In genomic region chr11:123622576-123622975, GRCh38 we compare ENCODE assay signal across 4 cellular contexts. TPM values are rescaled to one million over a fixed set of nuclear protein-coding genes. Genes with fewer than 3 reads are reported as not detected.
"Had no signal": no experiment of that assay in that cellular context is flagged by ENCODE, and none has a peak within 500 bp of the region (broad histone marks: within the 10 kb centered on the region; RNA-seq: fewer than 3 reads in every experiment).

No MANE protein-coding gene starts in this region.

- H3K4me3 ChIP-seq: GM12878 had no signal

- DNase-seq: GDM1, GF-D8 had no signal

RNA-seq across cellular contexts. Expression of gene SCN3B, which starts 31.8 kb away (rescaled TPM):
- total RNA-seq: G401, GM12878 had no signal
